Comparison of ENCODE assay signal across 23 cellular contexts in genomic region chr13:106815545-106815944, GRCh38.
"Had no signal": no experiment of that assay in that cellular context is flagged by ENCODE, and none has a peak within 500 bp of the region (broad histone marks: within the 10 kb centered on the region; RNA-seq: fewer than 3 reads in every experiment).

No MANE protein-coding gene starts in this region.

- H3K4me1 ChIP-seq: esophagus muscularis mucosa, gastrocnemius medialis, heart right ventricle, stomach, transverse colon had no signal

- ATAC-seq: gastrocnemius medialis; heart right ventricle; left lobe of liver; mucosa of descending colon; naive thymus-derived CD8-positive, alpha-beta T cell; right cardiac atrium had no signal

- H3K27me3 ChIP-seq: esophagus muscularis mucosa, gastrocnemius medialis, ovary, stomach, transverse colon had no signal

- H3K4me3 ChIP-seq: dorsolateral prefrontal cortex, esophagus muscularis mucosa, gastrocnemius medialis, heart right ventricle, mucosa of descending colon, ovary, stomach, thoracic aorta, transverse colon had no signal

- H3K27ac ChIP-seq: dorsolateral prefrontal cortex, epithelial cell of prostate, esophagus muscularis mucosa, gastrocnemius medialis, heart right ventricle, ovary, stomach, thoracic aorta, transverse colon had no signal

- H3K36me3 ChIP-seq: esophagus muscularis mucosa, gastrocnemius medialis, heart right ventricle, ovary, stomach, thoracic aorta, transverse colon had no signal

- DNase-seq: cortex of kidney; dorsolateral prefrontal cortex; effector CD8-positive, alpha-beta T cell; gastrocnemius medialis; heart right ventricle; hypothalamus; islet precursor cell; mammary epithelial cell; mucosa of descending colon; naive thymus-derived CD8-positive, alpha-beta T cell; nucleus accumbens; ovary; right cardiac atrium; small intestine; stimulated activated CD4-positive, alpha-beta T cell treated with anti-CD3 and anti-CD28 coated beads, Interleukin-12 subunit alpha, Interleukin-12 subunit beta, amount 100 ng/mL, for 4 hours; stimulated activated naive CD4-positive, alpha-beta T cell; stomach; substantia nigra; transverse colon had no signal

- H3K9me3 ChIP-seq: esophagus muscularis mucosa, gastrocnemius medialis, heart right ventricle, mucosa of descending colon, ovary, stomach, thoracic aorta, transverse colon had no signal
